ENCODE assay signal across 9 cellular contexts in genomic region chr19:46404039-46404883, GRCh38. TPM values are rescaled to one million over a fixed set of nuclear protein-coding genes. Genes with fewer than 3 reads are reported as not detected.
A peak's percentile ranks its signal among the peaks of the same experiment; 100 is the strongest.
DNase-seq lines count a peak whose midpoint lies in the region; ATAC-seq lines count a peak whose summit lies in the region.
"Had no signal": no experiment of that assay in that cellular context is flagged by ENCODE, and none has a peak within 500 bp of the region (broad histone marks: within the 10 kb centered on the region; RNA-seq: fewer than 3 reads in every experiment).

No MANE protein-coding gene starts in this region.

- H3K27ac Mint-ChIP-seq in natural killer cell treated with Interleukin-12 subunit alpha and Interleukin-12 subunit beta and Interleukin-15 and Interleukin-18, amount 100 ng/mL, for 72 hours: no peak overlapping the region

- H3K4me1 Mint-ChIP-seq in natural killer cell treated with Interleukin-12 subunit alpha and Interleukin-12 subunit beta and Interleukin-15 and Interleukin-18, amount 100 ng/mL, for 72 hours (ENCODE audit: low read depth in 2 of 2): peaks cover 8 to 23% of the 10 kb centered on the region in 2 donors

- in situ Hi-C loops in Caki2 (cut with HindIII; ENCODE audit: low pct_unique_long_range_greater_than_20kb, low sequenced_read_pairs): no loop called here

- no peaks in the 10 kb centered on the region for H3K9me3 Mint-ChIP-seq in natural killer cell treated with Interleukin-12 subunit alpha and Interleukin-12 subunit beta and Interleukin-15 and Interleukin-18, amount 100 ng/mL, for 72 hours

- no peaks in the 10 kb centered on the region for H3K27me3 ChIP-seq in NT2/D1 (ENCODE audit: insufficient read depth, insufficient read length)

- H3K4me1 ChIP-seq in NT2/D1 (ENCODE audit: insufficient read depth, insufficient read length): peaks cover 13% of the 10 kb centered on the region

- peak overlapping the region; percentile 74 for H3K9ac ChIP-seq in NT2/D1 (ENCODE audit: insufficient read length, low read depth)

- peak overlapping the region; percentile 71 for H3K4me3 Mint-ChIP-seq in natural killer cell treated with Interleukin-12 subunit alpha and Interleukin-12 subunit beta and Interleukin-15 and Interleukin-18, amount 100 ng/mL, for 72 hours

- no peaks in the 10 kb centered on the region for H3K9me3 ChIP-seq in NT2/D1 (ENCODE audit: insufficient read depth, low read length)

- H3K27me3 Mint-ChIP-seq in natural killer cell treated with Interleukin-12 subunit alpha and Interleukin-12 subunit beta and Interleukin-15 and Interleukin-18, amount 100 ng/mL, for 72 hours: peaks cover 36 to 46% of the 10 kb centered on the region in 2 donors

- ATAC-seq in natural killer cell treated with Interleukin-12 subunit alpha and Interleukin-12 subunit beta and Interleukin-15 and Interleukin-18, amount 100 ng/mL, for 72 hours: peak; percentile 38 to 45
- no peak for ATAC-seq in GM18520 (IDR thresholded peaks at IDR 0.05; ENCODE audit: unreplicated experiment)

- peak; percentile 82 for DNase-seq in Caki2 (ENCODE audit: low read depth)
- no peak for DNase-seq in NT2/D1 (ENCODE audit: low read depth, low spot score)
- DNase-seq in fibroblast of gingiva (ENCODE audit: low read depth): peak; percentile 42
- no peak for DNase-seq in natural killer cell treated with Interleukin-12 subunit alpha and Interleukin-12 subunit beta and Interleukin-15 and Interleukin-18, amount 100 ng/mL, for 72 hours (ENCODE audit: low spot score)
- no peak for DNase-seq in NCI-H1092 treated with DMSO at 0.1 percent for 48 hours (lab: John Stamatoyannopoulos, UW)
- DNase-seq in NK-92 (lab: John Stamatoyannopoulos, UW; ENCODE audit: unreplicated experiment): no peak
- DNase-seq in cerebellum (ENCODE audit: low spot score): no peak

- H3K36me3 ChIP-seq in NT2/D1 (ENCODE audit: insufficient read depth, insufficient read length, low read length): peaks cover 4% of the 10 kb centered on the region

- H3K4me3 ChIP-seq in NT2/D1 (ENCODE audit: insufficient read length, low read depth): peak overlapping the region; percentile 38

- H3K36me3 Mint-ChIP-seq in natural killer cell treated with Interleukin-12 subunit alpha and Interleukin-12 subunit beta and Interleukin-15 and Interleukin-18, amount 100 ng/mL, for 72 hours: no peaks in the 10 kb centered on the region

RNA-seq across cellular contexts. Expression of gene CCDC8, which starts 9.1 kb away (rescaled TPM):
- 0.12 and 0.51 TPM in 2 replicates for total RNA-seq in Caki2 (2014; rRNA removed; shearing (Covaris generic); ENCODE audit: low replicate concordance)
- total RNA-seq in natural killer cell treated with Interleukin-12 subunit alpha and Interleukin-12 subunit beta and Interleukin-15 and Interleukin-18, amount 100 ng/mL, for 72 hours: not detected
- total RNA-seq in cerebellum: 7.7 TPM

RNA-seq across cellular contexts. Expression of gene PNMA8C, which starts 24.5 kb away (rescaled TPM):
- 0.07 and 0.93 TPM in 2 replicates for total RNA-seq in Caki2 (2014; rRNA removed; shearing (Covaris generic); ENCODE audit: low replicate concordance)
- total RNA-seq in natural killer cell treated with Interleukin-12 subunit alpha and Interleukin-12 subunit beta and Interleukin-15 and Interleukin-18, amount 100 ng/mL, for 72 hours: not detected
- total RNA-seq in cerebellum: 8.9 TPM
- total RNA-seq: glomerular endothelial cell had no signal

RNA-seq across cellular contexts. Expression of gene PPP5C, which starts 57.4 kb away (rescaled TPM):
- total RNA-seq in Caki2 (2014; rRNA removed; shearing (Covaris generic); ENCODE audit: low replicate concordance): 99.2 and 143 TPM in 2 replicates
- 100 to 1,000 TPM in 1 of 2 donors, 10 to 100 TPM in 1; 87.4 to 153 TPM for total RNA-seq in natural killer cell treated with Interleukin-12 subunit alpha and Interleukin-12 subunit beta and Interleukin-15 and Interleukin-18, amount 100 ng/mL, for 72 hours
- 49.1 TPM for total RNA-seq in cerebellum

Comparison
In these comparisons a context has a peak if more than half of its experiments do, and no peak if none do; other contexts are left out.
1. DNase-seq: peak in Caki2 (single experiment) and fibroblast of gingiva (single experiment); none in NT2/D1 (single experiment), natural killer cell treated with Interleukin-12 subunit alpha and Interleukin-12 subunit beta and Interleukin-15 and Interleukin-18, amount 100 ng/mL, for 72 hours (single experiment), NCI-H1092 treated with DMSO at 0.1 percent for 48 hours (single experiment), NK-92 (single experiment) and cerebellum (single experiment).